In genomic region chr7:74084722-74085578, GRCh38 we compare ENCODE assay signal across 8 cellular contexts. TPM values are rescaled to one million over a fixed set of nuclear protein-coding genes. Genes with fewer than 3 reads are reported as not detected.
DNase-seq lines count a peak whose midpoint lies in the region; ATAC-seq lines count a peak whose summit lies in the region.

No MANE protein-coding gene starts in this region.

- ATAC-seq in GM18498 (IDR thresholded peaks at IDR 0.05; ENCODE audit: unreplicated experiment) (no peak), HG03571 (IDR thresholded peaks at IDR 0.05; ENCODE audit: unreplicated experiment) (no peak), GM21825 (IDR thresholded peaks at IDR 0.05; ENCODE audit: unreplicated experiment) (no peak)

- no peaks in the 10 kb centered on the region for H3K27me3 ChIP-seq in CD4-positive, alpha-beta memory T cell (ENCODE audit: insufficient read depth, low read length)
- no peaks in the 10 kb centered on the region for H3K27me3 ChIP-seq in endocrine pancreas (ENCODE audit: control insufficient read depth, insufficient read depth, low read length)
- no peaks in the 10 kb centered on the region for H3K27me3 ChIP-seq in neuron (ENCODE audit: insufficient read depth, low read length)

- H3K4me3 ChIP-seq in CD4-positive, alpha-beta memory T cell (ENCODE audit: low read length in 2 of 2): peak overlapping the region in 1 of 2 donors; percentile 43
- H3K4me3 ChIP-seq in endocrine pancreas (ENCODE audit: control insufficient read depth, insufficient read depth, low read length) (no peak overlapping the region), neuron (ENCODE audit: low read length) (peak overlapping the region; percentile 70)

- H3K9me3 Mint-ChIP-seq in CD4-positive, alpha-beta memory T cell: no peaks in the 10 kb centered on the region

- no peaks in the 10 kb centered on the region for H3K27me3 Mint-ChIP-seq in CD4-positive, alpha-beta memory T cell

- peak overlapping the region; percentile 50 to 91 (median 68) for H3K27ac Mint-ChIP-seq in CD4-positive, alpha-beta memory T cell

- CTCF ChIA-PET in CD4-positive, alpha-beta memory T cell (lab: Charles Lee; ENCODE audit: partially characterized antibody): interaction anchor here (1.0 kb wide), 1 partner anchor 316 kb away, joined by 3 read pairs; no protein-coding TSS in a partner anchor

- H3K4me3 Mint-ChIP-seq in CD4-positive, alpha-beta memory T cell: peak overlapping the region; percentile 73 to 85 (median 80)

- intact Hi-C loops in CD4-positive, alpha-beta memory T cell (cut with micrococcal nuclease): no loop called here

- H3K4me1 Mint-ChIP-seq in CD4-positive, alpha-beta memory T cell: peaks cover 6 to 17% (median 10%) of the 10 kb centered on the region in 4 donors

- POLR2A ChIA-PET in CD4-positive, alpha-beta memory T cell (lab: Charles Lee; ENCODE audit: partially characterized antibody): interaction anchor here (3.1 kb wide), 1 partner anchor 90 kb away, joined by 30 read pairs; the partner anchor contains the start of gene EIF4H

- peaks cover 16% of the 10 kb centered on the region for H3K4me1 ChIP-seq in CD4-positive, alpha-beta memory T cell (ENCODE audit: insufficient read depth, low read length)
- H3K4me1 ChIP-seq in endocrine pancreas (ENCODE audit: control insufficient read depth, insufficient read depth, low read length) (no peaks in the 10 kb centered on the region), neuron (ENCODE audit: insufficient read depth, low read length) (peaks cover 14% of the 10 kb centered on the region)

- no peak for DNase-seq in CD4-positive, alpha-beta memory T cell
- DNase-seq in NCI-H69 (lab: John Stamatoyannopoulos, UW) (peak; percentile 13), GDM1 (lab: John Stamatoyannopoulos, UW) (no peak)

- peak overlapping the region; percentile 83 for H3K9ac ChIP-seq in endocrine pancreas (ENCODE audit: control insufficient read depth, insufficient read depth, low read length)

- H3K36me3 Mint-ChIP-seq in CD4-positive, alpha-beta memory T cell: peaks cover 2 to 3% of the 10 kb centered on the region in 2 donors

- H3K27ac ChIP-seq in CD4-positive, alpha-beta memory T cell (ENCODE audit: low read depth, low read length): no peak overlapping the region

- no peaks in the 10 kb centered on the region for H3K9me3 ChIP-seq in CD4-positive, alpha-beta memory T cell (ENCODE audit: control insufficient read depth in 1 of 2, low read length in 2 of 2)
- no peaks in the 10 kb centered on the region for H3K9me3 ChIP-seq in endocrine pancreas (ENCODE audit: control insufficient read depth, low read length)
- no peaks in the 10 kb centered on the region for H3K9me3 ChIP-seq in neuron (ENCODE audit: low read length)

- H2AFZ ChIP-seq in neuron (ENCODE audit: low read depth, low read length): no peak overlapping the region

- no peaks in the 10 kb centered on the region for H3K36me3 ChIP-seq in CD4-positive, alpha-beta memory T cell (ENCODE audit: insufficient read depth, low read length)
- no peaks in the 10 kb centered on the region for H3K36me3 ChIP-seq in endocrine pancreas (ENCODE audit: control insufficient read depth, insufficient read depth, low read length)
- peaks cover 26% of the 10 kb centered on the region for H3K36me3 ChIP-seq in neuron (ENCODE audit: insufficient read depth, low read length)

RNA-seq across cellular contexts. Expression of gene LIMK1, which starts 1.3 kb away (rescaled TPM):
- total RNA-seq in CD4-positive, alpha-beta memory T cell: 10 to 100 TPM; 13.4 to 15.1 TPM
- 1 to 10 TPM in 1 of 2 donors, under 1 TPM in 1; 0.42 to 4.9 TPM for polyA plus RNA-seq in CD4-positive, alpha-beta memory T cell

RNA-seq across cellular contexts. Expression of gene ELN, which starts 57.0 kb away (rescaled TPM):
- total RNA-seq in CD4-positive, alpha-beta memory T cell: not detected
- polyA plus RNA-seq in CD4-positive, alpha-beta memory T cell: not detected
